ENCODE assay signal across 11 cellular contexts in the genomic region with DNA sequence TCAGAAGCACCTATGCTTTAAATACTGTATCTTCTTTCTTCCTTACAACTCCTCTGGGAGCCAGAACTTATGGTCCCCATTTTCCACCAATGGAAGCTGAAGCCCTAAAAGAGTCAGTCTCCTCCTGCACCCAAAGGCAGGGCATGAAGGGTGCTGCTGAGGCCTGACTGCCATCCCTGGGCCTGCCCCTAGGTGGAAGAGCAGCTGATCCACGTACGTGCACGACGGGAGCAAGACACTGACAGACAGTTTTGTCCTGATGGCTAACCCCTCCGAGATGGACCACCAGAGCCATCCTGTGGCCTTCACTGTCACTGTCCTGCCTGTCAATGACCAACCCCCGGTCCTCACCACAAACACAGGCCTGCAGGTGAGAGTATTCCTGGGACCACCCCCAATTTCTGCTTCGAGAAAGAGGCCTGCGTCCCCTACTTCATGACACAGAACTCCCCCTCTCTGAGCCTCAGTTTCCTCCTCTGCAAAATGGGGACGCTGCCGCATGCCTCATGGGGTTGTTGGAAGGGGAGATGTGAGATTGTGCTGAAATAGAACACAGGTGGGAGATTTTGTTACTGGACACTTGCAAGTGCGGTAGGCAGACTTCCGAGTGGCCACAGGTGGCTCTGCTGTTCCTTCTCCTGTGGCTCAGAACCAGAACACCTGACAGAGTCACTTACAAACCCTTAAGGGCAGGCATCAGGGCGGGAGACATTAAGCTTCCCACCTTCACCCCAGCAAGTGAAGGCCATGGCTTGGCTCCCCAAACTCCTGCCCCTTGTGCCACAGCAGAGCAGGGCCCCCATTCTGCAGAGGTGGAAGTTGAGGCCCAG.
DNase-seq lines count a peak whose midpoint lies in the region; ATAC-seq and TF ChIP-seq lines count a peak whose summit lies in the region.
"Had no signal": no experiment of that assay in that cellular context is flagged by ENCODE, and none has a peak within 500 bp of the region (broad histone marks: within the 10 kb centered on the region; RNA-seq: fewer than 3 reads in every experiment).

No MANE protein-coding gene starts in this region.

- H3K36me3 Mint-ChIP-seq in chondrocyte (ENCODE audit: low read depth) = peaks cover 8% of the 10 kb centered on the region
- no peaks in the 10 kb centered on the region for H3K36me3 Mint-ChIP-seq in osteocyte (ENCODE audit: unreplicated experiment)
- H3K36me3 Mint-ChIP-seq: activated naive CD8-positive, alpha-beta T cell treated with anti-CD3 and anti-CD28 coated beads for 36 hours had no signal

- H3K9me3 Mint-ChIP-seq in chondrocyte (ENCODE audit: low read depth) (no peaks in the 10 kb centered on the region), osteocyte (ENCODE audit: unreplicated experiment) (no peaks in the 10 kb centered on the region)
- H3K9me3 Mint-ChIP-seq: activated naive CD8-positive, alpha-beta T cell treated with anti-CD3 and anti-CD28 coated beads for 36 hours had no signal

- DNase-seq in NCI-H82 (lab: John Stamatoyannopoulos, UW) (peak; percentile 37), NCI-H82 treated with DMSO at 0.1 percent for 48 hours (lab: John Stamatoyannopoulos, UW; ENCODE audit: unreplicated experiment) (no peak), HuH-7.5 (ENCODE audit: low spot score) (peak; percentile 58), chondrocyte (ENCODE audit: low spot score) (peak; percentile 56), osteocyte (ENCODE audit: extremely low spot score, unreplicated experiment) (no peak)
- DNase-seq: MV-4-11, NCI-H524 treated with DMSO at 0.1 percent for 48 hours had no signal

- no peak overlapping the region for H3K4me3 Mint-ChIP-seq in chondrocyte (ENCODE audit: unreplicated experiment)
- no peak overlapping the region for H3K4me3 Mint-ChIP-seq in osteocyte (ENCODE audit: unreplicated experiment)
- H3K4me3 Mint-ChIP-seq: activated naive CD8-positive, alpha-beta T cell treated with anti-CD3 and anti-CD28 coated beads for 36 hours had no signal

- TF ChIP-seq CTCF in chondrocyte (IDR thresholded peaks at IDR 0.05) = no peak
- peak; percentile 9 for TF ChIP-seq CTCF in osteocyte (IDR thresholded peaks at IDR 0.05)

- H3K27ac Mint-ChIP-seq in chondrocyte (ENCODE audit: unreplicated experiment) (no peak overlapping the region), osteocyte (ENCODE audit: unreplicated experiment) (no peak overlapping the region)
- H3K27ac Mint-ChIP-seq: activated naive CD8-positive, alpha-beta T cell treated with anti-CD3 and anti-CD28 coated beads for 36 hours had no signal

- H3K27me3 Mint-ChIP-seq in chondrocyte (ENCODE audit: low read depth) (no peaks in the 10 kb centered on the region), osteocyte (ENCODE audit: unreplicated experiment) (no peaks in the 10 kb centered on the region)
- H3K27me3 Mint-ChIP-seq: activated naive CD8-positive, alpha-beta T cell treated with anti-CD3 and anti-CD28 coated beads for 36 hours had no signal

- H3K4me1 Mint-ChIP-seq in chondrocyte (ENCODE audit: low read depth) (peaks cover 6% of the 10 kb centered on the region), osteocyte (ENCODE audit: unreplicated experiment) (peaks cover 1% of the 10 kb centered on the region)
- H3K4me1 Mint-ChIP-seq: activated naive CD8-positive, alpha-beta T cell treated with anti-CD3 and anti-CD28 coated beads for 36 hours had no signal

- ATAC-seq in HG02623 (IDR thresholded peaks at IDR 0.05; ENCODE audit: unreplicated experiment) (no peak), GM21360 (IDR thresholded peaks at IDR 0.05; ENCODE audit: unreplicated experiment) (no peak), HG03378 (IDR thresholded peaks at IDR 0.05; ENCODE audit: unreplicated experiment) (no peak)

Comparison
In these comparisons a context has a peak if more than half of its experiments do, and no peak if none do; other contexts are left out.
1. DNase-seq: peak in NCI-H82 (single experiment), HuH-7.5 (single experiment) and chondrocyte (single experiment); none in NCI-H82 treated with DMSO at 0.1 percent for 48 hours (single experiment) and osteocyte (single experiment).